Comparison of ENCODE assay signal across 1 cellular context in genomic region chr11:43738600-43739409, GRCh38.
TF ChIP-seq lines count a peak whose summit lies in the region.

No MANE protein-coding gene starts in this region.

TF ChIP-seq in H1, 55 proteins besides CTCF, POLR2A, EP300 and RAD21 (continued from another document):
- no peak for TF ChIP-seq MAFK (IDR thresholded peaks at IDR 0.05; ENCODE audit: low read depth, low read length)
- TF ChIP-seq ZNF274 (IDR thresholded peaks at IDR 0.05; ENCODE audit: borderline replicate concordance, extremely low read depth, low read length), result no peak
- no peak for TF ChIP-seq CBX5 (IDR thresholded peaks at IDR 0.05; ENCODE audit: low read depth, low read length)
TF ChIP-seq in H1: peak in this region for 0.
